26 cellular contexts compared by ENCODE assay signal in genomic region chr1:213055087-213055591, GRCh38. TPM values are rescaled to one million over a fixed set of nuclear protein-coding genes. Genes with fewer than 3 reads are reported as not detected.
DNase-seq lines count a peak whose midpoint lies in the region; ATAC-seq and TF ChIP-seq lines count a peak whose summit lies in the region.
"Had no signal": no experiment of that assay in that cellular context is flagged by ENCODE, and none has a peak within 500 bp of the region (broad histone marks: within the 10 kb centered on the region; RNA-seq: fewer than 3 reads in every experiment).

No MANE protein-coding gene starts in this region.

- H3K27ac Mint-ChIP-seq in neural crest cell (ENCODE audit: unreplicated experiment) = no peak overlapping the region
- no peak overlapping the region for H3K27ac Mint-ChIP-seq in natural killer cell treated with Interleukin-12 subunit alpha and Interleukin-12 subunit beta and Interleukin-15 and Interleukin-18, amount 100 ng/mL, for 72 hours
- H3K27ac Mint-ChIP-seq: activated CD8-positive, alpha-beta T cell treated with anti-CD3 and anti-CD28 coated beads, Interleukin-2, amount 10 ng/mL, durations not matched to agents 7 days and 5 days; activated naive CD8-positive, alpha-beta T cell treated with anti-CD3 and anti-CD28 coated beads for 36 hours; H9; WTC11 had no signal

- H3K4me1 Mint-ChIP-seq in neural crest cell = peaks cover 21% of the 10 kb centered on the region
- peaks cover 34 to 44% of the 10 kb centered on the region in 2 donors for H3K4me1 Mint-ChIP-seq in natural killer cell treated with Interleukin-12 subunit alpha and Interleukin-12 subunit beta and Interleukin-15 and Interleukin-18, amount 100 ng/mL, for 72 hours (ENCODE audit: low read depth in 2 of 2)

- intact Hi-C loops in mammary epithelial cell (cut with micrococcal nuclease) = loop anchor here (10.0 kb wide), 1 partner anchor 450 kb away; the partner anchor contains the start of gene ATF3

- peak; percentile 15 for DNase-seq in DMS 273 (lab: John Stamatoyannopoulos, UW; ENCODE audit: unreplicated experiment)
- DNase-seq in DMS 273 treated with DMSO at 0.1 percent for 48 hours (lab: John Stamatoyannopoulos, UW) = no peak
- peak; percentile 10 for DNase-seq in NCI-H226
- DNase-seq in mammary epithelial cell = peak; percentile 63
- DNase-seq in neural crest cell (ENCODE audit: low read depth, low spot score) = no peak
- DNase-seq in natural killer cell treated with Interleukin-12 subunit alpha and Interleukin-12 subunit beta and Interleukin-15 and Interleukin-18, amount 100 ng/mL, for 72 hours (ENCODE audit: low spot score) = no peak
- DNase-seq in GM19240 (ENCODE audit: insufficient read length, low spot score) = no peak
- no peak for DNase-seq in NCI-H82 treated with DMSO at 0.1 percent for 48 hours (lab: John Stamatoyannopoulos, UW; ENCODE audit: unreplicated experiment)
- DNase-seq: activated CD8-positive, alpha-beta T cell treated with anti-CD3 and anti-CD28 coated beads, Interleukin-2, amount 10 ng/mL, durations not matched to agents 7 days and 5 days; activated naive CD8-positive, alpha-beta T cell treated with anti-CD3 and anti-CD28 coated beads for 36 hours; activated T-cell treated with anti-CD3 and anti-CD28 coated beads, Interleukin-2, amount 50 U/mL, for 48 hours; brain microvascular endothelial cell; dorsolateral prefrontal cortex; H9; heart right ventricle; mesenchymal stem cell; NCI-H187 treated with DMSO at 0.1 percent for 48 hours; NCI-H526; PC-9; retina; stimulated activated naive CD4-positive, alpha-beta T cell treated with Interleukin-2 at 50 U/mL for 16 hours; T-helper 1 cell; trophoblast cell had no signal

- H4K20me1 ChIP-seq in mammary epithelial cell (ENCODE audit: insufficient read depth, low read length) = no peaks in the 10 kb centered on the region

- H3K4me3 Mint-ChIP-seq in neural crest cell = peak overlapping the region; percentile 12
- no peak overlapping the region for H3K4me3 Mint-ChIP-seq in natural killer cell treated with Interleukin-12 subunit alpha and Interleukin-12 subunit beta and Interleukin-15 and Interleukin-18, amount 100 ng/mL, for 72 hours
- H3K4me3 Mint-ChIP-seq: activated CD8-positive, alpha-beta T cell treated with anti-CD3 and anti-CD28 coated beads, Interleukin-2, amount 10 ng/mL, durations not matched to agents 7 days and 5 days; activated naive CD8-positive, alpha-beta T cell treated with anti-CD3 and anti-CD28 coated beads for 36 hours; CD14-positive monocyte; H9; WTC11 had no signal

- H3K27ac ChIP-seq in mammary epithelial cell (ENCODE audit: insufficient read depth, low read depth, low read length) = peak overlapping the region; percentile 23
- H3K27ac ChIP-seq: 22Rv1, brain microvascular endothelial cell, heart right ventricle, PC-9 had no signal

- no peak overlapping the region for H3K4me3 ChIP-seq in mammary epithelial cell (replicated peaks in 1 of 3; ENCODE audit: insufficient read depth in 1 of 3, low read depth in 2 of 3, low read length in 3 of 3)
- H3K4me3 ChIP-seq: heart right ventricle, PC-9 had no signal

- CTCF ChIA-PET in mammary epithelial cell (lab: Charles Lee; ENCODE audit: low non-redundant PET) = no interaction called here

- no peaks in the 10 kb centered on the region for H3K27me3 Mint-ChIP-seq in neural crest cell (ENCODE audit: low read depth)
- H3K27me3 Mint-ChIP-seq in natural killer cell treated with Interleukin-12 subunit alpha and Interleukin-12 subunit beta and Interleukin-15 and Interleukin-18, amount 100 ng/mL, for 72 hours = no peaks in the 10 kb centered on the region
- H3K27me3 Mint-ChIP-seq: activated naive CD8-positive, alpha-beta T cell treated with anti-CD3 and anti-CD28 coated beads for 36 hours had no signal

- H3K27me3 ChIP-seq in mammary epithelial cell (ENCODE audit: insufficient read depth, low read length) = no peaks in the 10 kb centered on the region
- H3K27me3 ChIP-seq: brain microvascular endothelial cell, dorsolateral prefrontal cortex, heart right ventricle had no signal

- H3K9me3 Mint-ChIP-seq in neural crest cell = peaks cover 11% of the 10 kb centered on the region
- peaks cover 6% of the 10 kb centered on the region for H3K9me3 Mint-ChIP-seq in natural killer cell treated with Interleukin-12 subunit alpha and Interleukin-12 subunit beta and Interleukin-15 and Interleukin-18, amount 100 ng/mL, for 72 hours

- dilution Hi-C loops in mammary epithelial cell (cut with HindIII; ENCODE audit: low sequenced_read_pairs) = no loop called here

- no peak overlapping the region for H2AFZ ChIP-seq in mammary epithelial cell (ENCODE audit: low read depth, low read length)
- H2AFZ ChIP-seq: PC-9 had no signal

- no peak for ATAC-seq in natural killer cell treated with Interleukin-12 subunit alpha and Interleukin-12 subunit beta and Interleukin-15 and Interleukin-18, amount 100 ng/mL, for 72 hours
- ATAC-seq: activated CD8-positive, alpha-beta T cell treated with anti-CD3 and anti-CD28 coated beads, Interleukin-2, amount 10 ng/mL, durations not matched to agents 7 days and 5 days; heart right ventricle; WTC11 had no signal

- H3K79me2 ChIP-seq in mammary epithelial cell (ENCODE audit: insufficient read depth, low read length) = peaks cover 72% of the 10 kb centered on the region

- H3K9ac ChIP-seq in mammary epithelial cell (ENCODE audit: insufficient read depth, low read length) = no peak overlapping the region

- peaks cover 18% of the 10 kb centered on the region for H3K4me1 ChIP-seq in mammary epithelial cell (ENCODE audit: insufficient read depth, low read length)

- in situ Hi-C loops in mammary epithelial cell (cut with MboI; ENCODE audit: low sequenced_read_pairs in 2 of 2) = no loop called here

- no peak overlapping the region for H3K4me2 ChIP-seq in mammary epithelial cell (ENCODE audit: insufficient read depth, low read depth, low read length)
- H3K4me2 ChIP-seq: PC-9 had no signal

- no TSS peak for BruUV-seq in mammary epithelial cell (replicated peaks; lab: Mats Ljungman, UMichigan)

- no peaks in the 10 kb centered on the region for H3K9me3 ChIP-seq in mammary epithelial cell (replicated peaks; ENCODE audit: insufficient read depth, low read length)

- H3K36me3 ChIP-seq in mammary epithelial cell (ENCODE audit: insufficient read depth, low read length) = no peaks in the 10 kb centered on the region
- H3K36me3 ChIP-seq: brain microvascular endothelial cell, heart right ventricle had no signal

- TF ChIP-seq CTCF in mammary epithelial cell (conservative IDR thresholded peaks at IDR 0.05 in 1 of 2, IDR thresholded peaks at IDR 0.05 in 1 of 2; ENCODE audit: extremely low read depth in 1 of 2, insufficient read depth in 1 of 2, low read depth in 1 of 2, low read length in 2 of 2) (no peak), neural crest cell (conservative IDR thresholded peaks at IDR 0.05) (no peak)

- peaks cover 11% of the 10 kb centered on the region for H3K36me3 Mint-ChIP-seq in neural crest cell (ENCODE audit: low read depth)
- peaks cover 8% of the 10 kb centered on the region for H3K36me3 Mint-ChIP-seq in natural killer cell treated with Interleukin-12 subunit alpha and Interleukin-12 subunit beta and Interleukin-15 and Interleukin-18, amount 100 ng/mL, for 72 hours

RNA-seq across cellular contexts. Expression of gene RPS6KC1, which starts 4.1 kb away (rescaled TPM):
- total RNA-seq in mammary epithelial cell (10 to 100 TPM; 17.2 to 23.8 TPM), neural crest cell (16.7 and 19.2 TPM in 2 replicates)
- polyA plus RNA-seq in mammary epithelial cell = 5.2 TPM
- 17.5 TPM for polyA minus RNA-seq in mammary epithelial cell
- 10 to 100 TPM; 14.5 to 17.6 TPM for total RNA-seq in natural killer cell treated with Interleukin-12 subunit alpha and Interleukin-12 subunit beta and Interleukin-15 and Interleukin-18, amount 100 ng/mL, for 72 hours

RNA-seq across cellular contexts. Expression of gene ANGEL2, which starts 39.5 kb away (rescaled TPM):
- total RNA-seq in mammary epithelial cell = 10 to 100 TPM; 28.5 to 38.3 TPM
- polyA plus RNA-seq in mammary epithelial cell = 13.0 TPM
- 22.2 TPM for polyA minus RNA-seq in mammary epithelial cell
- 49.0 and 53.6 TPM in 2 replicates for total RNA-seq in neural crest cell
- total RNA-seq in natural killer cell treated with Interleukin-12 subunit alpha and Interleukin-12 subunit beta and Interleukin-15 and Interleukin-18, amount 100 ng/mL, for 72 hours = 10 to 100 TPM; 40.0 to 58.4 TPM

Comparison
In these comparisons a context has a peak if more than half of its experiments do, and no peak if none do; other contexts are left out.
1. DNase-seq: peak in DMS 273 (single experiment), NCI-H226 (single experiment) and mammary epithelial cell (single experiment); none in DMS 273 treated with DMSO at 0.1 percent for 48 hours (single experiment), neural crest cell (single experiment), natural killer cell treated with Interleukin-12 subunit alpha and Interleukin-12 subunit beta and Interleukin-15 and Interleukin-18, amount 100 ng/mL, for 72 hours (single experiment), GM19240 (single experiment) and NCI-H82 treated with DMSO at 0.1 percent for 48 hours (single experiment).